Comparison of ENCODE assay signal across 13 cellular contexts in genomic region chr6:82906489-82906888, GRCh38.
DNase-seq lines count a peak whose midpoint lies in the region; ATAC-seq and TF ChIP-seq lines count a peak whose summit lies in the region.
"Had no signal": no experiment of that assay in that cellular context is flagged by ENCODE, and none has a peak within 500 bp of the region (broad histone marks: within the 10 kb centered on the region; RNA-seq: fewer than 3 reads in every experiment).

No MANE protein-coding gene starts in this region.

- no peaks in the 10 kb centered on the region for H3K4me1 Mint-ChIP-seq in activated T-cell treated with anti-CD3 and anti-CD28 coated beads, Interleukin-2, amount 50 U/mL, for 72 hours (ENCODE audit: low read depth)
- H3K4me1 Mint-ChIP-seq in activated T-cell treated with anti-CD3 and anti-CD28 coated beads, Interleukin-2, amount 50 U/mL, for 24 hours (ENCODE audit: low read depth) = no peaks in the 10 kb centered on the region
- peaks cover 33% of the 10 kb centered on the region for H3K4me1 Mint-ChIP-seq in type B pancreatic cell (ENCODE audit: unreplicated experiment)

- TF ChIP-seq CTCF in foreskin keratinocyte (conservative IDR thresholded peaks at IDR 0.05) (no peak), type B pancreatic cell (conservative IDR thresholded peaks at IDR 0.05) (no peak)

- peaks cover 3% of the 10 kb centered on the region for H3K4me1 ChIP-seq in foreskin keratinocyte

- no peak for DNase-seq in activated T-cell treated with anti-CD3 and anti-CD28 coated beads, Interleukin-2, amount 50 U/mL, for 72 hours
- DNase-seq in activated T-cell treated with anti-CD3 and anti-CD28 coated beads, Interleukin-2, amount 50 U/mL, for 24 hours = no peak
- peak; percentile 20 for DNase-seq in astrocyte of the hippocampus (ENCODE audit: low read depth, low spot score)
- DNase-seq in foreskin keratinocyte = no peak
- no peak for DNase-seq in type B pancreatic cell (ENCODE audit: extremely low spot score, unreplicated experiment)
- DNase-seq in NCI-H2107 (lab: John Stamatoyannopoulos, UW) = no peak
- DNase-seq in NCI-H2081 (lab: John Stamatoyannopoulos, UW) = no peak
- DNase-seq: activated CD4-positive, alpha-beta T cell treated with anti-CD3 and anti-CD28 coated beads, Interleukin-2, amount 50 U/mL, for 4 hours; activated T-cell treated with anti-CD3 and anti-CD28 coated beads, Interleukin-2, amount 50 U/mL, for 4 hours; heart right ventricle; NCI-H446 treated with DMSO at 0.1 percent for 48 hours; stimulated activated naive CD8-positive, alpha-beta T cell treated with anti-CD3 and anti-CD28 coated beads, Interleukin-15, Interleukin-2, amounts not matched to agents 100 U/mL and 50 U/mL, for 24 hours had no signal

- H3K27me3 Mint-ChIP-seq in activated T-cell treated with anti-CD3 and anti-CD28 coated beads, Interleukin-2, amount 50 U/mL, for 72 hours (ENCODE audit: low read depth) = no peaks in the 10 kb centered on the region
- no peaks in the 10 kb centered on the region for H3K27me3 Mint-ChIP-seq in activated T-cell treated with anti-CD3 and anti-CD28 coated beads, Interleukin-2, amount 50 U/mL, for 24 hours
- no peaks in the 10 kb centered on the region for H3K27me3 Mint-ChIP-seq in type B pancreatic cell

- peak overlapping the region; percentile 28 for H3K27ac Mint-ChIP-seq in activated T-cell treated with anti-CD3 and anti-CD28 coated beads, Interleukin-2, amount 50 U/mL, for 72 hours
- no peak overlapping the region for H3K27ac Mint-ChIP-seq in activated T-cell treated with anti-CD3 and anti-CD28 coated beads, Interleukin-2, amount 50 U/mL, for 24 hours
- peak overlapping the region; percentile 14 for H3K27ac Mint-ChIP-seq in type B pancreatic cell

- no peaks in the 10 kb centered on the region for H3K9me3 Mint-ChIP-seq in activated T-cell treated with anti-CD3 and anti-CD28 coated beads, Interleukin-2, amount 50 U/mL, for 72 hours
- no peaks in the 10 kb centered on the region for H3K9me3 Mint-ChIP-seq in activated T-cell treated with anti-CD3 and anti-CD28 coated beads, Interleukin-2, amount 50 U/mL, for 24 hours
- peaks cover 4% of the 10 kb centered on the region for H3K9me3 Mint-ChIP-seq in type B pancreatic cell
- H3K9me3 Mint-ChIP-seq: activated T-cell treated with anti-CD3 and anti-CD28 coated beads, Interleukin-2, amount 50 U/mL, for 4 hours had no signal

- H3K27ac ChIP-seq in foreskin keratinocyte = no peak overlapping the region
- H3K27ac ChIP-seq: heart right ventricle had no signal

- no peaks in the 10 kb centered on the region for H3K36me3 Mint-ChIP-seq in activated T-cell treated with anti-CD3 and anti-CD28 coated beads, Interleukin-2, amount 50 U/mL, for 72 hours (ENCODE audit: insufficient read depth in 2 of 2)
- peaks cover 9% of the 10 kb centered on the region for H3K36me3 Mint-ChIP-seq in activated T-cell treated with anti-CD3 and anti-CD28 coated beads, Interleukin-2, amount 50 U/mL, for 24 hours (ENCODE audit: low read depth)
- H3K36me3 Mint-ChIP-seq in type B pancreatic cell = no peaks in the 10 kb centered on the region

- ATAC-seq in activated T-cell treated with anti-CD3 and anti-CD28 coated beads, Interleukin-2, amount 50 U/mL, for 72 hours (replicated peaks in 1 of 2) = no peak
- ATAC-seq in foreskin keratinocyte (peak; percentile 24), HG02973 (IDR thresholded peaks at IDR 0.05; ENCODE audit: unreplicated experiment) (no peak)
- ATAC-seq: activated T-cell treated with anti-CD3 and anti-CD28 coated beads, Interleukin-2, amount 50 U/mL, for 4 hours; stimulated activated naive CD8-positive, alpha-beta T cell treated with anti-CD3 and anti-CD28 coated beads, Interleukin-15, Interleukin-2, amounts not matched to agents 100 U/mL and 50 U/mL, for 24 hours had no signal

- H3K27me3 ChIP-seq in foreskin keratinocyte = no peaks in the 10 kb centered on the region
- H3K27me3 ChIP-seq: heart right ventricle had no signal

- no peak overlapping the region for H3K4me3 Mint-ChIP-seq in activated T-cell treated with anti-CD3 and anti-CD28 coated beads, Interleukin-2, amount 50 U/mL, for 72 hours
- H3K4me3 Mint-ChIP-seq in activated T-cell treated with anti-CD3 and anti-CD28 coated beads, Interleukin-2, amount 50 U/mL, for 24 hours = no peak overlapping the region
- no peak overlapping the region for H3K4me3 Mint-ChIP-seq in type B pancreatic cell
- H3K4me3 Mint-ChIP-seq: activated T-cell treated with anti-CD3 and anti-CD28 coated beads, Interleukin-2, amount 50 U/mL, for 4 hours had no signal
